ENCODE assay signal across 7 cellular contexts in genomic region chr3:75579981-75580782, GRCh38.
A peak's percentile ranks its signal among the peaks of the same experiment; 100 is the strongest.
DNase-seq lines count a peak whose midpoint lies in the region; ATAC-seq and TF ChIP-seq lines count a peak whose summit lies in the region.
"Not testable (repeated sequence)": the region's sequence is repeated elsewhere in the genome, so short reads cannot be mapped to it uniquely, and the experiment has no call there.

No MANE protein-coding gene starts in this region.

- 3 to 26% (median 4%) methylated on average over 4 to 67 of the region's 67 CpGs for WGBS in adrenal gland, 4 donors
- no CpG with 5 or more reads among the region's 67 CpGs for WGBS in mesendoderm (ENCODE audit: extremely low coverage, insufficient coverage, low lambda C conversion rate)

- H4K5ac ChIP-seq in mesendoderm (ENCODE audit: low read length): not testable (repeated sequence)

- peak; percentile 60 for ATAC-seq in foreskin keratinocyte

- H3K4me1 ChIP-seq in adrenal gland (replicated peaks in 1 of 2); foreskin keratinocyte; mesendoderm (ENCODE audit: control insufficient read depth, low read depth, low read length): not testable (repeated sequence)

- not testable (repeated sequence) for H3K4ac ChIP-seq in mesendoderm (ENCODE audit: low read depth, low read length)

- not testable (repeated sequence) for H2BK15ac ChIP-seq in mesendoderm (replicated peaks; ENCODE audit: low read depth)

- DNase-seq in NCI-H2081 (lab: John Stamatoyannopoulos, UW) (peak; percentile 1 to 29), adrenal gland (peak in 6 of 7 donors; percentile 22 to 57 (median 46)), mesendoderm (peak; percentile 38)
- DNase-seq in activated CD4-positive, alpha-beta T cell treated with anti-CD3 and anti-CD28 coated beads for 24 hours (ENCODE audit: low read depth in 2 of 2): peak; percentile 7 to 35
- not testable (repeated sequence) for DNase-seq in foreskin keratinocyte
- peak; percentile 63 for DNase-seq in stimulated activated CD4-positive, alpha-beta T cell treated with anti-CD3 and anti-CD28 coated beads, Interleukin-15, amount 100 ng/mL, for 24 hours

- H3K9me3 ChIP-seq in adrenal gland (replicated peaks in 1 of 3): not testable (repeated sequence)

- not testable (repeated sequence) for H3K18ac ChIP-seq in mesendoderm (ENCODE audit: low read length)

- peak; percentile 32 for TF ChIP-seq CTCF in GM12873 (IDR thresholded peaks at IDR 0.05; ENCODE audit: insufficient read depth, low read depth, low read length, missing control alignments)
- peak in 4 of 6 experiments; percentile 10 to 90 (median 82) for TF ChIP-seq CTCF in adrenal gland (IDR thresholded peaks at IDR 0.05)
- TF ChIP-seq CTCF in foreskin keratinocyte (conservative IDR thresholded peaks at IDR 0.05): peak; percentile 66

- peak overlapping the region in 1 of 4 donors; percentile 52 for H3K4me3 ChIP-seq in adrenal gland
- not testable (repeated sequence) for H3K4me3 ChIP-seq in mesendoderm (ENCODE audit: low read length)

- H3K27ac ChIP-seq in adrenal gland; foreskin keratinocyte; mesendoderm (ENCODE audit: low read depth, low read length): not testable (repeated sequence)

- not testable (repeated sequence) for H2AK5ac ChIP-seq in mesendoderm (ENCODE audit: low read length)

- H3K79me1 ChIP-seq in mesendoderm (ENCODE audit: low read length): not testable (repeated sequence)

- intact Hi-C loops in adrenal gland (cut with DNase I): not testable (repeated sequence)

- not testable (repeated sequence) for H2BK5ac ChIP-seq in mesendoderm (ENCODE audit: low read length)

- H3K9ac ChIP-seq in mesendoderm (ENCODE audit: low read length): peak overlapping the region; percentile 53

- H3K56ac ChIP-seq in mesendoderm (ENCODE audit: low read length): peak overlapping the region; percentile 64

- H3K27me3 ChIP-seq in adrenal gland; foreskin keratinocyte; mesendoderm (ENCODE audit: insufficient read depth, low read length, poor library complexity): not testable (repeated sequence)

- not testable (repeated sequence) for H3K23ac ChIP-seq in mesendoderm (ENCODE audit: low read length)

- TF ChIP-seq POLR2A in adrenal gland (IDR thresholded peaks at IDR 0.05): not testable (repeated sequence)

- not testable (repeated sequence) for H4K8ac ChIP-seq in mesendoderm (ENCODE audit: low read depth, low read length)

- H2BK120ac ChIP-seq in mesendoderm (ENCODE audit: low read depth, low read length): not testable (repeated sequence)

- not testable (repeated sequence) for H3K36me3 ChIP-seq in adrenal gland (replicated peaks in 1 of 2); mesendoderm (ENCODE audit: control insufficient read depth, insufficient read depth, low read length)

- H3K4me2 ChIP-seq in mesendoderm (ENCODE audit: low read length): peak overlapping the region; percentile 40

- not testable (repeated sequence) for H3K79me2 ChIP-seq in mesendoderm (ENCODE audit: control insufficient read depth, insufficient read depth, low read length)

Comparison
In these comparisons a context has a peak if more than half of its experiments do, and no peak if none do; other contexts are left out.
1. CTCF ChIP-seq: peak in every context shown above with its lines; median percentile 82 in adrenal gland; 66 in foreskin keratinocyte; 32 in GM12873.